11 cellular contexts compared by ENCODE assay signal in the genomic region with DNA sequence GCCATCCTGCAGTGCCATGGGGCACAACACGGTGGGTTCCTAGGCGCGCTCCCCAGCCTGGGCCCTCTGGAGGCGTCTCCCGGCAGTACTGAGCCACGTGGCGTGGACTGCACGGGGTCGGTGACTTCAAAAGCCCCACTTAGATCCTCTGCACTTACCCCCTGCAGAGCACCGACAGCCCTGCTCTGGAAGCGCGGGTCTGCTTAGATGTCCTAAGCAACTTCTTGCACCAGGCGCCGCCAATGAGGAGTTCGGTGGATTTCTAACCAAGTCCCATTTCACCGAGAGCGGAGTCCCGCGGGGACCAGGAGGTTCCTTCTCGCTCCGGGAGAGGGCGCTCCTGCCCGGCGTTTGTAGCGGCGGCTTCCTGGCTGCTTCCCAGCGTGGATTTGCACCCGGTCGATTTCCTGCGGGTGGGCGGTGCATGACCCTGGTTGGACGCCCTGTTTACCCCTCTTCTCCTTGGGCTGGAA. TPM values are rescaled to one million over a fixed set of nuclear protein-coding genes. Genes with fewer than 3 reads are reported as not detected.
DNase-seq lines count a peak whose midpoint lies in the region; ATAC-seq and TF ChIP-seq lines count a peak whose summit lies in the region.
"Had no signal": no experiment of that assay in that cellular context is flagged by ENCODE, and none has a peak within 500 bp of the region (broad histone marks: within the 10 kb centered on the region; RNA-seq: fewer than 3 reads in every experiment).

No MANE protein-coding gene starts in this region.

- peaks cover 19% of the 10 kb centered on the region for H3K9me3 Mint-ChIP-seq in Calu3 (ENCODE audit: low read depth, unreplicated experiment)

- TF ChIP-seq CTCF in AG04450 (IDR thresholded peaks at IDR 0.05; ENCODE audit: low read depth, low read length) (peak; percentile 17; the same call in 1 of the 2 replicates), GM12875 (IDR thresholded peaks at IDR 0.05; ENCODE audit: borderline replicate concordance, insufficient read depth, low read depth, low read length) (peak; percentile 5; the same call in 1 of the 2 replicates), breast epithelium (IDR thresholded peaks at IDR 0.05) (peak in 2 of 3 donors; percentile 30 to 40), left lung (IDR thresholded peaks at IDR 0.05) (peak in 1 of 2 donors; percentile 51), Calu3 (IDR thresholded peaks at IDR 0.05; ENCODE audit: unreplicated experiment) (no peak)

- no peaks in the 10 kb centered on the region for H3K27me3 Mint-ChIP-seq in Calu3 (ENCODE audit: unreplicated experiment)

- POLR2A ChIA-PET in AG04450 (lab: Yijun Ruan, JAX) = no interaction called here

- H3K36me3 ChIP-seq in breast epithelium (no peaks in the 10 kb centered on the region), left lung (no peaks in the 10 kb centered on the region)

- no peaks in the 10 kb centered on the region for H3K4me1 Mint-ChIP-seq in Calu3 (ENCODE audit: low read depth, unreplicated experiment)
- H3K4me1 Mint-ChIP-seq: activated B cell treated with CpG ODN at 0.5 μM for 24 hours had no signal

- ATAC-seq in left lung = peak; percentile 65

- no peak overlapping the region for H3K27ac Mint-ChIP-seq in Calu3 (ENCODE audit: unreplicated experiment)
- H3K27ac Mint-ChIP-seq: activated B cell treated with CpG ODN at 0.5 μM for 24 hours had no signal

- H3K27ac ChIP-seq in AG04450 (ENCODE audit: low read depth, low read length) = no peak overlapping the region
- no peak overlapping the region for H3K27ac ChIP-seq in breast epithelium
- no peak overlapping the region for H3K27ac ChIP-seq in left lung

- no peak for TF ChIP-seq POLR2A in breast epithelium (IDR thresholded peaks at IDR 0.05)

- H3K27me3 ChIP-seq in AG04450 (ENCODE audit: control insufficient read depth, insufficient read depth, low read length) (no peaks in the 10 kb centered on the region), breast epithelium (peaks cover 3 to 46% of the 10 kb centered on the region in 2 donors), left lung (peaks cover 11 to 64% of the 10 kb centered on the region in 2 donors)

- H3K4me1 ChIP-seq in breast epithelium (no peaks in the 10 kb centered on the region), left lung (no peaks in the 10 kb centered on the region)

- H3K36me3 Mint-ChIP-seq in Calu3 (ENCODE audit: insufficient read depth, unreplicated experiment) = no peaks in the 10 kb centered on the region

- no TSS peak for BruUV-seq in Calu3 (replicated peaks; lab: Mats Ljungman, UMichigan)

- H3K4me3 ChIP-seq in AG04450 (ENCODE audit: low read depth, low read length) = no peak overlapping the region
- no peak overlapping the region for H3K4me3 ChIP-seq in GM12875 (ENCODE audit: low read depth, low read length)
- H3K4me3 ChIP-seq in breast epithelium = peak overlapping the region in 2 of 3 donors; percentile 3 to 45
- no peak overlapping the region for H3K4me3 ChIP-seq in left lung

- intact Hi-C loops in breast epithelium (cut with DNase I; ENCODE audit: low total_unique reads) = no loop called here
- intact Hi-C loops in left lung (cut with DNase I) = no loop called here
- intact Hi-C loops in Calu3 (cut with micrococcal nuclease; ENCODE audit: unreplicated experiment) = no loop called here

- CTCF ChIA-PET in AG04450 (lab: Charles Lee) (no interaction called here), Calu3 (lab: Charles Lee) (no interaction called here)

- DNase-seq in AG04450 (ENCODE audit: low read depth, low spot score) = no peak
- no peak for DNase-seq in breast epithelium (ENCODE audit: low spot score in 2 of 2)
- peak in 1 of 2 donors; percentile 78 for DNase-seq in left lung
- no peak for DNase-seq in NK-92 treated with Interleukin-12 subunit alpha and Interleukin-12 subunit beta, amount 100 ng/mL, for 24 hours (lab: John Stamatoyannopoulos, UW)
- DNase-seq in DMS153 treated with DMSO at 0.1 percent for 48 hours (lab: John Stamatoyannopoulos, UW; ENCODE audit: unreplicated experiment) = no peak
- DNase-seq in activated CD4-positive, alpha-beta T cell treated with anti-CD3 and anti-CD28 coated beads for 4 hours = no peak
- no peak for DNase-seq in Calu3
- DNase-seq: activated B cell treated with CpG ODN at 0.5 μM for 24 hours had no signal

- H3K9me3 ChIP-seq in AG04450 (ENCODE audit: control insufficient read depth, insufficient read depth, low read length) (peaks cover 26% of the 10 kb centered on the region), breast epithelium (peaks cover 2 to 9% of the 10 kb centered on the region in 2 donors), left lung (peaks cover 0 to 20% of the 10 kb centered on the region in 2 donors)

- no peak overlapping the region for H3K4me3 Mint-ChIP-seq in Calu3 (ENCODE audit: low read depth, unreplicated experiment)
- H3K4me3 Mint-ChIP-seq: activated B cell treated with CpG ODN at 0.5 μM for 24 hours had no signal

RNA-seq across cellular contexts. Expression of a gene that starts 25.2 kb away (rescaled TPM):
- 4.1 and 5.9 TPM in 2 replicates for polyA plus RNA-seq in AG04450 (2011; rRNA removed)
- polyA minus RNA-seq in AG04450 (2011; rRNA and poly(A)+ RNA removed) = 5.1 and 10.9 TPM in 2 replicates
- total RNA-seq in breast epithelium (10 to 100 TPM in 1 of 3 donors, 1 to 10 TPM in 2; 6.6 to 12.4 (median 7.9) TPM), left lung (1 to 10 TPM; 7.0 to 7.4 TPM), Calu3 (2022) (8.7 and 9.4 TPM in 2 replicates)

RNA-seq across cellular contexts. Expression of a gene that starts 40.9 kb away (rescaled TPM):
- not detected in 2 replicates for polyA plus RNA-seq in AG04450 (2011; rRNA removed)
- not detected in 2 replicates for polyA minus RNA-seq in AG04450 (2011; rRNA and poly(A)+ RNA removed)
- total RNA-seq in breast epithelium = not detected
- total RNA-seq in left lung = not detected
- not detected in 2 replicates for total RNA-seq in Calu3 (2022)
- total RNA-seq: activated B cell treated with CpG ODN at 0.5 μM for 24 hours, glomerular endothelial cell, HT-29 had no signal

RNA-seq across cellular contexts. Expression of a gene that starts 50.3 kb away (rescaled TPM):
- not detected in 2 replicates for polyA plus RNA-seq in AG04450 (2011; rRNA removed)
- not detected in 2 replicates for polyA minus RNA-seq in AG04450 (2011; rRNA and poly(A)+ RNA removed)
- total RNA-seq in breast epithelium (not detected), left lung (not detected), Calu3 (2022) (not detected in 2 replicates)
- total RNA-seq: activated B cell treated with CpG ODN at 0.5 μM for 24 hours, glomerular endothelial cell, HT-29 had no signal

RNA-seq across cellular contexts. Expression of a gene that starts 53.7 kb away (rescaled TPM):
- polyA plus RNA-seq in AG04450 (2011; rRNA removed) = 24.3 and 32.6 TPM in 2 replicates
- 13.9 and 18.6 TPM in 2 replicates for polyA minus RNA-seq in AG04450 (2011; rRNA and poly(A)+ RNA removed)
- total RNA-seq in breast epithelium = 10 to 100 TPM; 11.1 to 26.3 (median 15.7) TPM
- 10 to 100 TPM; 13.8 to 16.9 TPM for total RNA-seq in left lung
- total RNA-seq in Calu3 (2022) = not detected in 2 replicates
- total RNA-seq: HT-29 had no signal

RNA-seq across cellular contexts. Expression of a gene that starts 57.1 kb away (rescaled TPM):
- polyA plus RNA-seq in AG04450 (2011; rRNA removed) = 1.6 and 2.9 TPM in 2 replicates
- 1.2 and 3.2 TPM in 2 replicates for polyA minus RNA-seq in AG04450 (2011; rRNA and poly(A)+ RNA removed)
- total RNA-seq in breast epithelium (10 to 100 TPM in 2 of 3 donors, 1 to 10 TPM in 1; 7.0 to 34.4 (median 13.8) TPM), left lung (10 to 100 TPM; 11.7 to 12.3 TPM), Calu3 (2022) (20.7 and 21.2 TPM in 2 replicates)

Comparison
In these comparisons a context has a peak if more than half of its experiments do, and no peak if none do; other contexts are left out.
1. H3K4me3 ChIP-seq: peak in breast epithelium (2 of 3); none in AG04450 (single experiment), GM12875 (single experiment) and left lung (0 of 2).